Comparison of ENCODE assay signal across 8 cellular contexts in the genomic region with DNA sequence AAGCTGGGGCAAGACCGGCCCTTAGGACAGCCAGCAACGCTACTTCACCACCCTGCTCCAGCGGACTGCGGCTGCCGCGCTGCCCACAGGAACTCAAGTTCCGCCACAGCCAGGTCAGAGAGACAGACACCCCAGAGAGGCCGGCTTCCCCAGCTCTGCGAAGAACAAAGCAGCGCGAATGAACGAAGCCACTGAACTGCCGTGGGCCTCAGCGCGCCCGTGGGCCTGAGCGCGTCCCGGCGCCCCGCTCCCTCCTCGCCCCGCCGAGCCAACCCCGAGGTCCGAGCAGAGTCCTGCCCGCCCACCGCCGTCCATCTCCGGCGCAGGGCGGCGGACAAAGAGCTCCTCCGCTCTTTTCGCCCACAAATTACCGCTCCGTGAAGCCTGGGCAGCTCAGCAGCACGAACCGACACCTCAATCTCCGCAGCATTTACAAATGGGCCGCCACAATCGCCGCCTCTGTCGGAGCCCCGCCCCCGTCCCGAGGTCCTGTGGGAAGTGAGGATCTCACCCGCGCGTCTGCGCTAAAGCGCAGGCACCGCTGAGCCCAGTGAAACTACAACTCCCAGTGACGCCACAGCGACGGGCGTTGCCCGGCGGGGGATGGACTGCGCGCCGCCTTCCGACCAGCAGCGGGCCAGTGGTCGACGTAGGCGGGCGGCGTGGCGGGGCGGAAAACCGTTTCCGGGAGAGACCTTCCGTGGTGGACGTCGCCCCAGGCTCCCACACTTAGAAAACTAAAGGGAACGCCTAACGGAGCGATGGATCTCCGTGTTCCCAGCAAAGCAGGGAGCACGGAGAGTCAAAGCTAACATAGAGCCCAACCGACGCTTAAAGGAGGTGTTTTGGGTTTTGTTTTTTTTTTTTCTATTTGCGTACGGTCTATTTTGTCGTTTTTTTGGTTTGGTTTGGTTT.
DNase-seq lines count a peak whose midpoint lies in the region; ATAC-seq, FAIRE-seq and TF ChIP-seq lines count a peak whose summit lies in the region.

No MANE protein-coding gene starts in this region.

- H3K4me3 ChIP-seq in BJ (ENCODE audit: low read depth, low read length): peak overlapping the region; percentile 93
- H3K4me3 ChIP-seq in colonic mucosa: peak overlapping the region; percentile 92

- DNase-seq in BJ (ENCODE audit: low read depth) (peak; percentile 92), GM19239 (ENCODE audit: insufficient read length, low spot score) (peak; percentile 54), NCI-H524 treated with DMSO at 0.1 percent for 48 hours (lab: John Stamatoyannopoulos, UW) (peak; percentile 87), colonic mucosa (peak; percentile 98)
- DNase-seq in activated CD4-positive, alpha-beta T cell treated with anti-CD3 and anti-CD28 coated beads for 48 hours: peak; percentile 96
- peak; percentile 84 to 93 (median 86) for DNase-seq in stimulated activated CD4-positive, alpha-beta T cell treated with anti-CD3 and anti-CD28 coated beads, Interleukin-1b, Interleukin-23, amount 100 ng/mL, for 24 hours (ENCODE audit: low read depth in 4 of 4, low spot score in 1 of 4)

- POLR2A ChIA-PET in BJ (lab: Charles Lee): interaction anchor here (0.6 kb wide), 1 partner anchor 218 kb away, joined by 4 read pairs; no protein-coding TSS in a partner anchor

- peaks cover 1% of the 10 kb centered on the region; the same call in 1 of the 2 replicates for H3K27me3 ChIP-seq in BJ (ENCODE audit: control insufficient read depth, insufficient read depth, low read length)
- H3K27me3 ChIP-seq in colonic mucosa: no peaks in the 10 kb centered on the region
- no peaks in the 10 kb centered on the region for H3K27me3 ChIP-seq in layer of hippocampus (ENCODE audit: control insufficient read depth, insufficient read depth, low read length)

- H3K9ac ChIP-seq in colonic mucosa (ENCODE audit: low read depth in 2 of 2, low read length in 2 of 2): peak overlapping the region; percentile 69 to 71

- peak; percentile 92 for ATAC-seq in HG03442 (IDR thresholded peaks at IDR 0.05; ENCODE audit: unreplicated experiment)

- no peak for FAIRE-seq in GM19239 (lab: Jason Lieb, UNC)

- H3K36me3 ChIP-seq in BJ (ENCODE audit: control insufficient read depth, insufficient read depth, low read length) (no peaks in the 10 kb centered on the region), colonic mucosa (no peaks in the 10 kb centered on the region)

- H3K4me1 ChIP-seq in colonic mucosa: no peaks in the 10 kb centered on the region

- intact Hi-C loops in colonic mucosa (cut with DNase I): no loop called here

- no peaks in the 10 kb centered on the region for H3K9me3 ChIP-seq in colonic mucosa

- TF ChIP-seq CTCF in BJ (IDR thresholded peaks at IDR 0.05; ENCODE audit: insufficient read depth, low read depth, low read length) (0 out of 2 replicates have a peak, but pooled peaks have one; percentile 11), colonic mucosa (IDR thresholded peaks at IDR 0.05) (no peak)

- CTCF ChIA-PET in BJ (lab: Yijun Ruan, JAX): interaction anchor here (0.6 kb wide), 1 partner anchor 274 kb away, joined by 3 read pairs; no protein-coding TSS in a partner anchor

- H3K27ac ChIP-seq in colonic mucosa: peak overlapping the region; percentile 94
- H3K27ac ChIP-seq in layer of hippocampus (ENCODE audit: low read depth, low read length): peak overlapping the region; percentile 62

Comparison
In these comparisons a context has a peak if more than half of its experiments do, and no peak if none do; other contexts are left out.
1. Peak in every context shown above with its lines: DNase-seq, ATAC-seq, H3K4me3 ChIP-seq and H3K27ac ChIP-seq.